In the genomic region with DNA sequence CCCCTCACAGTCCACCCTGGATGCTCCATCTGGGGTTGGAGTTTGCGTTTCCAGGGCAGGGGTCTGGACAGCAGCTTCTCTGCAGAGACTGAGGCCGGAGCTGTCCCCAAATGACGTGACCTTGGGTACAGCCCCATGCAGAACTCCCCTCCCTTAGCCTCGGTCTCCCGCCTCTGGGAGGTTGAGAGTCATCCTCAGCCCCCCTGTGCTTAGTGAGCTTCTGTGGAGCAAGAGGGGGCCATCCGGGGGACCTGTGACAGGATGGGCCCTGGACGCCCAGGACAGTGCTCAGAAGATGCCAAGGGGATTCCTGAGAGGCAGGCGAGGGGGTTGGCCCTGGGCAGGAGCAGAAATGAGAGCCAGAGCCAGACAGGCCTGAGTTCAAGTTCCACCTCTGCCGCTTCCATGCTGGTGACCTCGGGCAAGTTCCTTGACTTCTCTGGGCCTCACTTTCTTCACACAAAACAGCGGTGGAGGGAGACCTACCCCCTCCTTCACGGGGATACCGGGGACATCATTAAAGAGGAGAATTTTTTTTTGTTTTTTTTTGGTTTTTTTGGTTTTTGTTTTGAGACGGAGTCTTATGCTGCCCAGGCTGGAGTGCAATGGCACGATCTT, we compare ENCODE assay signal across 18 cellular contexts. TPM values are rescaled to one million over a fixed set of nuclear protein-coding genes. Genes with fewer than 3 reads are reported as not detected.
DNase-seq lines count a peak whose midpoint lies in the region; ATAC-seq and TF ChIP-seq lines count a peak whose summit lies in the region.
"Had no signal": no experiment of that assay in that cellular context is flagged by ENCODE, and none has a peak within 500 bp of the region (broad histone marks: within the 10 kb centered on the region; RNA-seq: fewer than 3 reads in every experiment).

No MANE protein-coding gene starts in this region.

- no peaks in the 10 kb centered on the region for H3K27me3 Mint-ChIP-seq in naive thymus-derived CD8-positive, alpha-beta T cell

- no peak overlapping the region for H3K27ac Mint-ChIP-seq in naive thymus-derived CD8-positive, alpha-beta T cell

- H3K9me3 ChIP-seq in heart right ventricle (no peaks in the 10 kb centered on the region), sigmoid colon (no peaks in the 10 kb centered on the region)
- no peaks in the 10 kb centered on the region for H3K9me3 ChIP-seq in effector memory CD4-positive, alpha-beta T cell (ENCODE audit: control insufficient read depth, low read length)
- H3K9me3 ChIP-seq: SJSA1 had no signal

- H3K4me3 ChIP-seq in heart right ventricle = no peak overlapping the region
- no peak overlapping the region for H3K4me3 ChIP-seq in sigmoid colon
- no peak overlapping the region for H3K4me3 ChIP-seq in effector memory CD4-positive, alpha-beta T cell (ENCODE audit: insufficient read depth, low read depth, low read length, poor library complexity, severe bottlenecking)
- H3K4me3 ChIP-seq: SJSA1 had no signal

- H3K9me3 Mint-ChIP-seq in naive thymus-derived CD8-positive, alpha-beta T cell = no peaks in the 10 kb centered on the region

- no peak overlapping the region for H3K4me3 Mint-ChIP-seq in naive thymus-derived CD8-positive, alpha-beta T cell

- peak overlapping the region; percentile 4 to 98 (median 84) for H3K27ac ChIP-seq in heart right ventricle
- H3K27ac ChIP-seq in layer of hippocampus (ENCODE audit: low read depth, low read length) = peak overlapping the region; percentile 91
- peak overlapping the region; percentile 82 to 92 (median 88) for H3K27ac ChIP-seq in sigmoid colon
- no peak overlapping the region for H3K27ac ChIP-seq in effector memory CD4-positive, alpha-beta T cell (ENCODE audit: insufficient read depth, low read length, poor library complexity, severe bottlenecking)
- H3K27ac ChIP-seq: SJSA1 had no signal

- peaks cover 0 to 4% (median 2%) of the 10 kb centered on the region in 4 donors for H3K4me1 Mint-ChIP-seq in naive thymus-derived CD8-positive, alpha-beta T cell

- no peak for DNase-seq in heart right ventricle
- DNase-seq in Right ventricle myocardium superior = no peak
- no peak for DNase-seq in sigmoid colon
- DNase-seq in effector memory CD4-positive, alpha-beta T cell = no peak
- no peak for DNase-seq in cortex of kidney (lab: John Stamatoyannopoulos, UW)
- no peak for DNase-seq in naive thymus-derived CD8-positive, alpha-beta T cell
- DNase-seq in activated CD8-positive, alpha-beta memory T cell treated with anti-CD3 and anti-CD28 coated beads, Interleukin-2, amount 50 U/mL, for 48 hours = no peak
- DNase-seq: activated naive CD4-positive, alpha-beta T cell; central memory CD4-positive, alpha-beta T cell; COR-L47; GOT3; NCI-H1930; NCI-H82 had no signal

- H3K4me1 ChIP-seq in heart right ventricle (peaks cover 30 to 60% (median 38%) of the 10 kb centered on the region in 9 donors), sigmoid colon (peaks cover 0 to 84% (median 79%) of the 10 kb centered on the region in 4 donors)
- no peaks in the 10 kb centered on the region for H3K4me1 ChIP-seq in effector memory CD4-positive, alpha-beta T cell (ENCODE audit: control insufficient read depth, insufficient read depth, low read length, poor library complexity, severe bottlenecking)
- H3K4me1 ChIP-seq: SJSA1 had no signal

- intact Hi-C loops in heart right ventricle (cut with DNase I) = no loop called here
- intact Hi-C loops in Right ventricle myocardium superior (cut with DNase I) = no loop called here
- intact Hi-C loops in sigmoid colon (cut with DNase I) = no loop called here

- POLR2A ChIA-PET in naive thymus-derived CD8-positive, alpha-beta T cell (lab: Charles Lee) = interaction anchor here (0.6 kb wide), 1 partner anchor 79 kb away, joined by 5 read pairs; no protein-coding TSS in a partner anchor

- no peak for TF ChIP-seq EP300 in sigmoid colon (IDR thresholded peaks at IDR 0.05)

- peaks cover 0 to 13% (median 0%) of the 10 kb centered on the region in 3 donors for H3K36me3 Mint-ChIP-seq in naive thymus-derived CD8-positive, alpha-beta T cell

- WGBS in heart right ventricle, 2 donors = 71% methylated on average over 15 of the region's 15 CpGs
- WGBS in sigmoid colon, 2 donors = 88 to 92% methylated on average over 15 of the region's 15 CpGs

- TF ChIP-seq CTCF in heart right ventricle (IDR thresholded peaks at IDR 0.05) (no peak), sigmoid colon (IDR thresholded peaks at IDR 0.05) (no peak)

- ATAC-seq in heart right ventricle (peak in 4 of 8 donors; percentile 0 to 15 (median 2)), Right ventricle myocardium superior (ENCODE audit: poor library complexity) (no peak)
- ATAC-seq in naive thymus-derived CD8-positive, alpha-beta T cell = no peak

- TF ChIP-seq POLR2A in sigmoid colon (IDR thresholded peaks at IDR 0.05) = no peak

- H3K27me3 ChIP-seq in heart right ventricle = no peaks in the 10 kb centered on the region
- no peaks in the 10 kb centered on the region for H3K27me3 ChIP-seq in layer of hippocampus (ENCODE audit: control insufficient read depth, insufficient read depth, low read length)
- H3K27me3 ChIP-seq in sigmoid colon = no peaks in the 10 kb centered on the region
- H3K27me3 ChIP-seq in effector memory CD4-positive, alpha-beta T cell (replicated peaks; ENCODE audit: control insufficient read depth, insufficient read depth, low read length, poor library complexity, severe bottlenecking) = no peaks in the 10 kb centered on the region
- H3K27me3 ChIP-seq: SJSA1 had no signal

- H3K36me3 ChIP-seq in heart right ventricle (peaks cover 0 to 74% (median 25%) of the 10 kb centered on the region in 9 donors), sigmoid colon (peaks cover 3 to 64% (median 31%) of the 10 kb centered on the region in 4 donors)
- H3K36me3 ChIP-seq in effector memory CD4-positive, alpha-beta T cell (ENCODE audit: control insufficient read depth, insufficient read depth, low read length) = peaks cover 5% of the 10 kb centered on the region

RNA-seq across cellular contexts. Expression of a gene that starts 20.3 kb away (rescaled TPM):
- not detected for total RNA-seq in heart right ventricle
- polyA plus RNA-seq in heart right ventricle = not detected
- total RNA-seq in Right ventricle myocardium superior = not detected
- total RNA-seq in sigmoid colon = not detected
- 10 to 100 TPM; 15.1 to 72.7 (median 30.3) TPM for polyA plus RNA-seq in sigmoid colon
- total RNA-seq in naive thymus-derived CD8-positive, alpha-beta T cell = not detected
- under 1 TPM; 0.43 to 0.57 (median 0.53) TPM for polyA plus RNA-seq in naive thymus-derived CD8-positive, alpha-beta T cell
- total RNA-seq: A673, SJSA1 had no signal

RNA-seq across cellular contexts. Expression of a gene that starts 23.2 kb away (rescaled TPM):
- not detected for total RNA-seq in heart right ventricle
- polyA plus RNA-seq in heart right ventricle = not detected
- total RNA-seq in Right ventricle myocardium superior = not detected
- total RNA-seq in sigmoid colon = not detected
- 1 to 10 TPM in 1 of 3 donors, not detected in 2; 2.9 TPM for polyA plus RNA-seq in sigmoid colon
- total RNA-seq in naive thymus-derived CD8-positive, alpha-beta T cell = not detected
- not detected for polyA plus RNA-seq in naive thymus-derived CD8-positive, alpha-beta T cell
- total RNA-seq: A673, LHCN-M2, mesenteric fat pad, SJSA1 had no signal

RNA-seq across cellular contexts. Expression of a gene that starts 40.4 kb away (rescaled TPM):
- total RNA-seq in heart right ventricle (10 to 100 TPM in 5 of 10 donors, 1 to 10 TPM in 5; 7.2 to 14.9 (median 9.4) TPM), Right ventricle myocardium superior (10.5 TPM), sigmoid colon (10 to 100 TPM; 11.7 to 18.1 (median 17.0) TPM)
- polyA plus RNA-seq in heart right ventricle (10 to 100 TPM; 13.2 to 30.4 TPM), sigmoid colon (10 to 100 TPM in 1 of 3 donors, 1 to 10 TPM in 2; 7.2 to 22.5 (median 7.2) TPM)
- total RNA-seq in naive thymus-derived CD8-positive, alpha-beta T cell = 1 to 10 TPM; 6.5 to 6.6 TPM
- polyA plus RNA-seq in naive thymus-derived CD8-positive, alpha-beta T cell = 10 to 100 TPM in 1 of 3 donors, 1 to 10 TPM in 2; 6.9 to 15.5 (median 7.8) TPM

RNA-seq across cellular contexts. Expression of a gene that starts 46.0 kb away (rescaled TPM):
- 10 to 100 TPM; 21.0 to 30.8 (median 27.1) TPM for total RNA-seq in heart right ventricle
- polyA plus RNA-seq in heart right ventricle = 10 to 100 TPM; 13.5 to 15.2 TPM
- 19.0 TPM for total RNA-seq in Right ventricle myocardium superior
- total RNA-seq in sigmoid colon = 10 to 100 TPM; 11.8 to 44.6 (median 20.5) TPM
- 10 to 100 TPM; 11.4 to 33.3 (median 13.9) TPM for polyA plus RNA-seq in sigmoid colon
- total RNA-seq in naive thymus-derived CD8-positive, alpha-beta T cell = 10 to 100 TPM; 61.2 to 65.1 TPM
- polyA plus RNA-seq in naive thymus-derived CD8-positive, alpha-beta T cell = 10 to 100 TPM in 1 of 3 donors, 1 to 10 TPM in 2; 8.1 to 11.8 (median 9.5) TPM
